17 cellular contexts compared by ENCODE assay signal in genomic region chr11:75598264-75598663, GRCh38. TPM values are rescaled to one million over a fixed set of nuclear protein-coding genes. Genes with fewer than 3 reads are reported as not detected.
A peak's percentile ranks its signal among the peaks of the same experiment; 100 is the strongest.
DNase-seq lines count a peak whose midpoint lies in the region; ATAC-seq, FAIRE-seq and TF ChIP-seq lines count a peak whose summit lies in the region.
"Had no signal": no experiment of that assay in that cellular context is flagged by ENCODE, and none has a peak within 500 bp of the region (broad histone marks: within the 10 kb centered on the region; RNA-seq: fewer than 3 reads in every experiment).

No MANE protein-coding gene starts in this region.

- peaks cover 8% of the 10 kb centered on the region for H3K36me3 Mint-ChIP-seq in glutamatergic neuron (ENCODE audit: unreplicated experiment)
- H3K36me3 Mint-ChIP-seq in neural progenitor cell: peaks cover 15% of the 10 kb centered on the region
- H3K36me3 Mint-ChIP-seq in effector memory CD8-positive, alpha-beta T cell (ENCODE audit: insufficient read depth): no peaks in the 10 kb centered on the region
- H3K36me3 Mint-ChIP-seq: CD4-positive, alpha-beta memory T cell had no signal

- H2BK120ac ChIP-seq in IMR-90 (ENCODE audit: low read depth, low read length): peak overlapping the region; percentile 61; the same call in 1 of the 2 replicates

- H3K27ac ChIP-seq in IMR-90 (ENCODE audit: insufficient read depth, low read length) (peak overlapping the region; percentile 2; the same call in 1 of the 2 replicates), neural progenitor cell (no peak overlapping the region), vagina (no peak overlapping the region)
- H3K27ac ChIP-seq in effector memory CD4-positive, alpha-beta T cell (ENCODE audit: insufficient read depth, low read length, poor library complexity, severe bottlenecking): no peak overlapping the region
- H3K27ac ChIP-seq: C4-2B, GM23248 had no signal

- in situ Hi-C loops in IMR-90 (cut with MboI; ENCODE audit: low sequenced_read_pairs): no loop called here

- dilution Hi-C loops in IMR-90 (cut with HindIII; ENCODE audit: low sequenced_read_pairs, unreplicated experiment): no loop called here

- H3K79me2 ChIP-seq in neural progenitor cell (ENCODE audit: low read depth): no peaks in the 10 kb centered on the region

- no peak overlapping the region for H3K4ac ChIP-seq in IMR-90 (ENCODE audit: low read depth, low read length)

- no peak overlapping the region for H3K56ac ChIP-seq in IMR-90 (ENCODE audit: extremely low read depth, insufficient read depth, low read length)

- H3K4me3 Mint-ChIP-seq in glutamatergic neuron (ENCODE audit: unreplicated experiment): no peak overlapping the region
- H3K4me3 Mint-ChIP-seq in neural progenitor cell: peak overlapping the region; percentile 44
- H3K4me3 Mint-ChIP-seq in effector memory CD8-positive, alpha-beta T cell: no peak overlapping the region
- H3K4me3 Mint-ChIP-seq: CD4-positive, alpha-beta memory T cell had no signal

- H4K5ac ChIP-seq in IMR-90 (ENCODE audit: low read depth, low read length): 0 out of 2 replicates have a peak overlapping the region, but pooled peaks have one; percentile 13

- TF ChIP-seq CTCF in IMR-90 (conservative IDR thresholded peaks at IDR 0.05; ENCODE audit: low read depth, low read length) (no peak), glutamatergic neuron (IDR thresholded peaks at IDR 0.05; ENCODE audit: partially characterized antibody, unreplicated experiment) (no peak), neural progenitor cell (IDR thresholded peaks at IDR 0.05) (no peak), vagina (IDR thresholded peaks at IDR 0.05) (no peak)

- H4K20me1 ChIP-seq in IMR-90 (ENCODE audit: insufficient read depth, low read length) (no peaks in the 10 kb centered on the region), neural progenitor cell (ENCODE audit: low read depth) (no peaks in the 10 kb centered on the region)

- no peak overlapping the region for H2BK15ac ChIP-seq in IMR-90 (ENCODE audit: low read depth, low read length)

- H3K18ac ChIP-seq in IMR-90 (ENCODE audit: low read depth, low read length): peak overlapping the region; percentile 46; the same call in 1 of the 2 replicates

- H3K36me3 ChIP-seq in IMR-90 (ENCODE audit: control insufficient read depth, insufficient read depth, low read length): no peaks in the 10 kb centered on the region
- H3K36me3 ChIP-seq in adipocyte (ENCODE audit: control insufficient read depth, insufficient read depth, low read length, severe bottlenecking): no peaks in the 10 kb centered on the region
- no peaks in the 10 kb centered on the region for H3K36me3 ChIP-seq in neural progenitor cell
- H3K36me3 ChIP-seq in vagina: no peaks in the 10 kb centered on the region
- H3K36me3 ChIP-seq in effector memory CD4-positive, alpha-beta T cell (ENCODE audit: control insufficient read depth, insufficient read depth, low read length): no peaks in the 10 kb centered on the region
- H3K36me3 ChIP-seq: BE2C had no signal

- H3K27me3 ChIP-seq in IMR-90 (ENCODE audit: control insufficient read depth, insufficient read depth, low read length) (peaks cover 6% of the 10 kb centered on the region; the same call in 1 of the 2 replicates), adipocyte (replicated peaks; ENCODE audit: control insufficient read depth, insufficient read depth, low read length) (no peaks in the 10 kb centered on the region), neural progenitor cell (no peaks in the 10 kb centered on the region), vagina (no peaks in the 10 kb centered on the region)
- H3K27me3 ChIP-seq in effector memory CD4-positive, alpha-beta T cell (replicated peaks; ENCODE audit: control insufficient read depth, insufficient read depth, low read length, poor library complexity, severe bottlenecking): no peaks in the 10 kb centered on the region
- H3K27me3 ChIP-seq: BE2C had no signal

- TF ChIP-seq RAD21 in IMR-90 (IDR thresholded peaks at IDR 0.05; ENCODE audit: low read length): no peak

- FAIRE-seq in HTR-8/SVneo (lab: Jason Lieb, UNC): no peak
- FAIRE-seq: A204.1, D721Med, H54 had no signal

- peaks cover 10% of the 10 kb centered on the region for H3K4me1 ChIP-seq in IMR-90 (ENCODE audit: control insufficient read depth, insufficient read depth, low read length)
- peaks cover 16% of the 10 kb centered on the region for H3K4me1 ChIP-seq in adipocyte (ENCODE audit: control insufficient read depth, insufficient read depth, low read length)
- H3K4me1 ChIP-seq in neural progenitor cell: no peaks in the 10 kb centered on the region
- no peaks in the 10 kb centered on the region for H3K4me1 ChIP-seq in vagina
- no peaks in the 10 kb centered on the region for H3K4me1 ChIP-seq in effector memory CD4-positive, alpha-beta T cell (ENCODE audit: control insufficient read depth, insufficient read depth, low read length, poor library complexity, severe bottlenecking)
- H3K4me1 ChIP-seq: BE2C had no signal

- no peaks in the 10 kb centered on the region for H3F3A ChIP-seq in neural progenitor cell (ENCODE audit: low read depth)

- H4K8ac ChIP-seq in IMR-90 (ENCODE audit: low read depth in 2 of 2, low read length in 2 of 2): 0 out of 4 replicates have a peak overlapping the region, but pooled peaks of 1 of the 2 experiments have one; percentile 3

- H2BK5ac ChIP-seq in IMR-90 (ENCODE audit: low read depth, low read length, poor library complexity, severe bottlenecking): peak overlapping the region; percentile 3

- no TSS peak for BruUV-seq in IMR-90 (replicated peaks; lab: Mats Ljungman, UMichigan)

- peak; percentile 90 for ATAC-seq in IMR-90 (ENCODE audit: low read depth)
- no peak for ATAC-seq in effector memory CD8-positive, alpha-beta T cell (replicated peaks)

- H3K4me2 ChIP-seq in IMR-90 (ENCODE audit: low read depth, low read length): no peak overlapping the region; the same call in 1 of the 2 replicates
- no peak overlapping the region for H3K4me2 ChIP-seq in neural progenitor cell

- intact Hi-C loops in IMR-90 (cut with micrococcal nuclease) (no loop called here), vagina (cut with DNase I) (no loop called here)

- H2AK5ac ChIP-seq in IMR-90 (ENCODE audit: low read depth, low read length): no peak overlapping the region

- H3K79me1 ChIP-seq in IMR-90 (ENCODE audit: low read depth in 1 of 2, low read length in 2 of 2): no peaks in the 10 kb centered on the region

- DNase-seq in IMR-90: peak; percentile 35
- DNase-seq in adipocyte (ENCODE audit: low read depth): peak; percentile 40
- no peak for DNase-seq in glutamatergic neuron
- DNase-seq in neural progenitor cell (ENCODE audit: low spot score): no peak
- no peak for DNase-seq in effector memory CD8-positive, alpha-beta T cell
- DNase-seq in HTR-8/SVneo (ENCODE audit: insufficient read length, low spot score): no peak
- no peak for DNase-seq in vagina (ENCODE audit: extremely low spot score in 2 of 2)
- DNase-seq in effector memory CD4-positive, alpha-beta T cell: no peak
- DNase-seq: CD4-positive, alpha-beta memory T cell; DND-41; GF-D8 had no signal

- POLR2A ChIA-PET in IMR-90 (lab: Charles Lee; ENCODE audit: unreplicated experiment): no interaction called here

- H3K9me1 ChIP-seq in IMR-90 (ENCODE audit: insufficient read depth, low read length): peaks cover 12% of the 10 kb centered on the region

- H4K91ac ChIP-seq in IMR-90 (ENCODE audit: insufficient read depth, low read depth, low read length): 0 out of 2 replicates have a peak overlapping the region, but pooled peaks have one; percentile 28

- H3K27me3 Mint-ChIP-seq in glutamatergic neuron (ENCODE audit: unreplicated experiment): peaks cover 11% of the 10 kb centered on the region
- H3K27me3 Mint-ChIP-seq in neural progenitor cell (ENCODE audit: insufficient read depth, low read depth): peaks cover 6% of the 10 kb centered on the region
- H3K27me3 Mint-ChIP-seq in effector memory CD8-positive, alpha-beta T cell: peaks cover 5 to 37% of the 10 kb centered on the region in 2 donors

- H2AFZ ChIP-seq in IMR-90 (replicated peaks; ENCODE audit: low read length, poor library complexity): no peak overlapping the region
- H2AFZ ChIP-seq in neural progenitor cell (replicated peaks): no peak overlapping the region
- H2AFZ ChIP-seq: GM23248 had no signal

- H3K27ac Mint-ChIP-seq in glutamatergic neuron (ENCODE audit: unreplicated experiment) (peak overlapping the region; percentile 67), neural progenitor cell (peak overlapping the region; percentile 92)
- H3K27ac Mint-ChIP-seq in effector memory CD8-positive, alpha-beta T cell: no peak overlapping the region

- no peak overlapping the region for H2AK9ac ChIP-seq in IMR-90 (replicated peaks; ENCODE audit: low read depth, low read length, poor library complexity)

- H3K4me1 Mint-ChIP-seq in glutamatergic neuron (ENCODE audit: low read depth, unreplicated experiment) (peaks cover 29% of the 10 kb centered on the region), neural progenitor cell (peaks cover 46% of the 10 kb centered on the region)
- H3K4me1 Mint-ChIP-seq in effector memory CD8-positive, alpha-beta T cell (ENCODE audit: low read depth in 2 of 2): peaks cover 1 to 4% of the 10 kb centered on the region in 2 donors
- H3K4me1 Mint-ChIP-seq: CD4-positive, alpha-beta memory T cell had no signal

- H3K14ac ChIP-seq in IMR-90 (replicated peaks; ENCODE audit: low read depth, low read length): 0 out of 2 replicates have a peak overlapping the region, but pooled peaks have one; percentile 35

- 0 out of 2 replicates have a peak overlapping the region, but pooled peaks have one; percentile 11 for H3K23ac ChIP-seq in IMR-90 (ENCODE audit: low read depth, low read length)

- H2BK20ac ChIP-seq in IMR-90 (ENCODE audit: low read depth, low read length): peak overlapping the region; percentile 3; the same call in 1 of the 2 replicates

- CTCF ChIA-PET in IMR-90 (lab: Yijun Ruan, JAX): interaction anchor here (1.2 to 1.8 kb wide), 2 partner anchors 20 to 210 kb away, joined by 3 to 4 read pairs; no protein-coding TSS in a partner anchor

- H3K9ac ChIP-seq in IMR-90 (ENCODE audit: low read depth, low read length) (no peak overlapping the region), adipocyte (ENCODE audit: low read length) (no peak overlapping the region), neural progenitor cell (no peak overlapping the region)
- H3K9ac ChIP-seq: GM23248 had no signal

- no peak for TF ChIP-seq POLR2A in IMR-90 (IDR thresholded peaks at IDR 0.05; ENCODE audit: low read depth, low read length)
- TF ChIP-seq POLR2A in vagina (IDR thresholded peaks at IDR 0.05): no peak

- H3K9me3 Mint-ChIP-seq in glutamatergic neuron (ENCODE audit: unreplicated experiment): peaks cover 4% of the 10 kb centered on the region
- no peaks in the 10 kb centered on the region for H3K9me3 Mint-ChIP-seq in neural progenitor cell
- H3K9me3 Mint-ChIP-seq in effector memory CD8-positive, alpha-beta T cell: no peaks in the 10 kb centered on the region
- H3K9me3 Mint-ChIP-seq: CD4-positive, alpha-beta memory T cell had no signal

- H3K4me3 ChIP-seq in IMR-90 (ENCODE audit: insufficient read depth, low read depth, low read length): no peak overlapping the region
- H3K4me3 ChIP-seq in adipocyte (ENCODE audit: low read length): no peak overlapping the region
- H3K4me3 ChIP-seq in neural progenitor cell: no peak overlapping the region
- no peak overlapping the region for H3K4me3 ChIP-seq in vagina
- no peak overlapping the region for H3K4me3 ChIP-seq in effector memory CD4-positive, alpha-beta T cell (ENCODE audit: insufficient read depth, low read depth, low read length, poor library complexity, severe bottlenecking)
- H3K4me3 ChIP-seq: GM23248 had no signal

- no peaks in the 10 kb centered on the region for H3K9me3 ChIP-seq in IMR-90 (ENCODE audit: control insufficient read depth, insufficient read depth, low read length)
- no peaks in the 10 kb centered on the region for H3K9me3 ChIP-seq in adipocyte (ENCODE audit: control insufficient read depth, low read length)
- no peaks in the 10 kb centered on the region for H3K9me3 ChIP-seq in neural progenitor cell (ENCODE audit: low read depth)
- H3K9me3 ChIP-seq in vagina: no peaks in the 10 kb centered on the region
- H3K9me3 ChIP-seq in effector memory CD4-positive, alpha-beta T cell (ENCODE audit: control insufficient read depth, low read length): no peaks in the 10 kb centered on the region
- H3K9me3 ChIP-seq: BE2C had no signal

RNA-seq across cellular contexts. Expression of gene SERPINH1, which starts 36.2 kb away (rescaled TPM):
- total RNA-seq in IMR-90 (2012; rRNA removed) (772 and 841 TPM in 2 replicates), glutamatergic neuron (ENCODE audit: unreplicated experiment) (35.0 TPM), neural progenitor cell (ENCODE audit: low replicate concordance) (219 and 589 TPM in 2 replicates), vagina (257 TPM)
- 1,857 and 1,944 TPM in 2 replicates for polyA plus RNA-seq in IMR-90 (2012; rRNA removed)
- polyA plus RNA-seq in IMR-90 (2012; cell fraction: cytosol; rRNA removed): 823 and 2,639 TPM in 2 replicates
- 597 and 1,651 TPM in 2 replicates for polyA plus RNA-seq in IMR-90 (2012; cell fraction: nucleus; rRNA removed; ENCODE audit: low replicate concordance)

Comparison
In these comparisons a context has a peak if more than half of its experiments do, and no peak if none do; other contexts are left out.
1. DNase-seq: peak in IMR-90 (single experiment) and adipocyte (single experiment); none in glutamatergic neuron (single experiment), neural progenitor cell (single experiment), effector memory CD8-positive, alpha-beta T cell (0 of 3), HTR-8/SVneo (single experiment), vagina (0 of 2) and effector memory CD4-positive, alpha-beta T cell (0 of 3).
2. H3K27ac Mint-ChIP-seq: peak in glutamatergic neuron (single experiment) and neural progenitor cell (single experiment); none in effector memory CD8-positive, alpha-beta T cell (0 of 2).